In genomic region chr16:86836503-86837125, GRCh38 we compare ENCODE assay signal across 16 cellular contexts.
A peak's percentile ranks its signal among the peaks of the same experiment; 100 is the strongest.
DNase-seq lines count a peak whose midpoint lies in the region; ATAC-seq and TF ChIP-seq lines count a peak whose summit lies in the region.
"Had no signal": no experiment of that assay in that cellular context is flagged by ENCODE, and none has a peak within 500 bp of the region (broad histone marks: within the 10 kb centered on the region; RNA-seq: fewer than 3 reads in every experiment).

No MANE protein-coding gene starts in this region.

- DNase-seq in AG09309 (ENCODE audit: low read depth) (peak; percentile 92), HT1080 (ENCODE audit: low read depth) (peak; percentile 70), cardiac fibroblast (ENCODE audit: low read depth in 2 of 2) (peak; percentile 92 to 96), kidney glomerular epithelial cell (lab: John Stamatoyannopoulos, UW) (peak; percentile 85), nucleus accumbens (lab: John Stamatoyannopoulos, UW) (no peak), iPS-NIHi11 (ENCODE audit: low spot score) (no peak), SKM-1 treated with dmso at 0.1 percent for 144 hours (lab: John Stamatoyannopoulos, UW; ENCODE audit: unreplicated experiment) (no peak)
- DNase-seq: activated CD4-positive, alpha-beta T cell treated with anti-CD3 and anti-CD28 coated beads for 1 hour; activated T-cell treated with anti-CD3 and anti-CD28 coated beads, Interleukin-2, amount 50 U/mL, for 72 hours; CD4-positive, alpha-beta T cell; central memory CD4-positive, alpha-beta T cell; kidney; NCI-H1105; stimulated activated CD4-positive, alpha-beta T cell treated with anti-CD3 and anti-CD28 coated beads, Interleukin-15, amount 100 ng/mL, for 24 hours had no signal

- no peak for ATAC-seq in GM21526 (IDR thresholded peaks at IDR 0.05; ENCODE audit: low FRiP score, unreplicated experiment)
- ATAC-seq: activated T-cell treated with anti-CD3 and anti-CD28 coated beads, Interleukin-2, amount 50 U/mL, for 72 hours had no signal

- H3K4me3 ChIP-seq in AG09309 (ENCODE audit: control insufficient read depth, low read depth, low read length) (no peak overlapping the region), cardiac fibroblast (replicated peaks in 1 of 2; ENCODE audit: low read depth in 2 of 2, low read length in 2 of 2) (no peak overlapping the region)
- H3K4me3 ChIP-seq: esophagus muscularis mucosa had no signal

- TF ChIP-seq CTCF in AG09309 (IDR thresholded peaks at IDR 0.05; ENCODE audit: control insufficient read depth, insufficient read depth, low read depth, low read length, missing control alignments): no peak
- TF ChIP-seq CTCF in cardiac fibroblast (IDR thresholded peaks at IDR 0.05; ENCODE audit: low read depth, low read length): peak; percentile 7

Comparison
In these comparisons a context has a peak if more than half of its experiments do, and no peak if none do; other contexts are left out.
1. DNase-seq: peak in AG09309 (single experiment), HT1080 (single experiment), cardiac fibroblast (2 of 2) and kidney glomerular epithelial cell (single experiment); none in nucleus accumbens (0 of 56), iPS-NIHi11 (single experiment) and SKM-1 treated with dmso at 0.1 percent for 144 hours (single experiment).